In genomic region chr16:70386289-70386986, GRCh38 we compare ENCODE assay signal across 6 cellular contexts. TPM values are rescaled to one million over a fixed set of nuclear protein-coding genes. Genes with fewer than 3 reads are reported as not detected.
DNase-seq lines count a peak whose midpoint lies in the region; ATAC-seq and TF ChIP-seq lines count a peak whose summit lies in the region.
"Not testable (repeated sequence)": the region's sequence is repeated elsewhere in the genome, so short reads cannot be mapped to it uniquely, and the experiment has no call there.

No MANE protein-coding gene starts in this region.

- ATAC-seq in Right ventricle myocardium inferior (peak; percentile 28), heart left ventricle (peak; percentile 11 to 58 (median 36)), gastrocnemius medialis (peak; percentile 70 to 72)
- not testable (repeated sequence) for ATAC-seq in right cardiac atrium

- CTCF ChIA-PET in HEK293 (lab: Yijun Ruan, JAX), result interaction anchor here (0.7 kb wide), 1 partner anchor 8 kb away, joined by 4 read pairs; no protein-coding TSS in a partner anchor

- H3K27ac ChIP-seq in HEK293 (ENCODE audit: extremely low read depth, low read depth, low read length), result not testable (repeated sequence)
- H3K27ac ChIP-seq in heart left ventricle, result peak overlapping the region in 10 of 12 donors; percentile 17 to 80 (median 68)
- peak overlapping the region; percentile 63 for H3K27ac ChIP-seq in left ventricle myocardium inferior (replicated peaks)
- H3K27ac ChIP-seq in right cardiac atrium (ENCODE audit: low read length), result peak overlapping the region; percentile 53
- H3K27ac ChIP-seq in gastrocnemius medialis, result peak overlapping the region; percentile 82 to 96 (median 88)

- DNase-seq in Right ventricle myocardium inferior (ENCODE audit: missing footprints); right cardiac atrium: not testable (repeated sequence)
- DNase-seq in heart left ventricle (peak in 4 of 5 donors; percentile 25 to 64 (median 43)), left ventricle myocardium inferior (peak; percentile 25), gastrocnemius medialis (peak; percentile 73 to 92)

- TF ChIP-seq POLR2A in heart left ventricle (IDR thresholded peaks at IDR 0.05), result not testable (repeated sequence)
- peak in 1 of 2 donors; percentile 23 for TF ChIP-seq POLR2A in gastrocnemius medialis (IDR thresholded peaks at IDR 0.05)

- in situ Hi-C loops in gastrocnemius medialis (cut with MboI; ENCODE audit: low sequenced_read_pairs in 4 of 4), result not testable (repeated sequence)

- not testable (repeated sequence) for H3K4me3 ChIP-seq in HEK293 (ENCODE audit: low read depth, low read length); heart left ventricle; left ventricle myocardium inferior; right cardiac atrium (ENCODE audit: low read length); gastrocnemius medialis

- TF ChIP-seq CTCF in HEK293 (tag by site-specific recombination; IDR thresholded peaks at IDR 0.05); heart left ventricle (IDR thresholded peaks at IDR 0.05); left ventricle myocardium inferior (IDR thresholded peaks at IDR 0.05; ENCODE audit: borderline replicate concordance); gastrocnemius medialis (IDR thresholded peaks at IDR 0.05 in 4 of 5, conservative IDR thresholded peaks at IDR 0.05 in 1 of 5): not testable (repeated sequence)

- WGBS in heart left ventricle, 4 donors, result 71 to 77% (median 73%) methylated on average over 18 to 20 of the region's 20 CpGs
- 83% methylated on average over 20 of the region's 20 CpGs for WGBS in right cardiac atrium

- H3K4me1 ChIP-seq in HEK293 (ENCODE audit: control insufficient read depth, insufficient read depth, low read length); left ventricle myocardium inferior; right cardiac atrium (ENCODE audit: control insufficient read depth, insufficient read depth, low read length): not testable (repeated sequence)
- H3K4me1 ChIP-seq in heart left ventricle, result peaks cover 0 to 17% (median 3%) of the 10 kb centered on the region in 12 donors
- H3K4me1 ChIP-seq in gastrocnemius medialis, result peaks cover 12 to 21% of the 10 kb centered on the region in 2 donors

- POLR2A ChIA-PET in HEK293 (lab: Yijun Ruan, JAX), result not testable (repeated sequence)

- H3K36me3 ChIP-seq in HEK293 (ENCODE audit: control insufficient read depth in 2 of 2, insufficient read depth in 1 of 2, low read length in 2 of 2), result peaks cover 3 to 33% of the 10 kb centered on the region in 2 experiments; a peak in 2 of 3 replicates
- peaks cover 0 to 58% (median 25%) of the 10 kb centered on the region in 9 donors for H3K36me3 ChIP-seq in heart left ventricle
- peaks cover 25% of the 10 kb centered on the region for H3K36me3 ChIP-seq in left ventricle myocardium inferior
- not testable (repeated sequence) for H3K36me3 ChIP-seq in gastrocnemius medialis

- not testable (repeated sequence) for H3K9me3 ChIP-seq in HEK293 (ENCODE audit: control insufficient read depth, insufficient read depth, low read depth, low read length); heart left ventricle; left ventricle myocardium inferior (replicated peaks); right cardiac atrium (ENCODE audit: control insufficient read depth, low read length); gastrocnemius medialis

- H3K27me3 ChIP-seq in heart left ventricle; left ventricle myocardium inferior (ENCODE audit: low read depth); right cardiac atrium (ENCODE audit: control insufficient read depth, insufficient read depth); gastrocnemius medialis: not testable (repeated sequence)

- intact Hi-C loops in Right ventricle myocardium inferior (cut with DNase I); heart left ventricle (cut with DNase I); gastrocnemius medialis (cut with DNase I; ENCODE audit: low total_unique reads): not testable (repeated sequence)
- intact Hi-C loops in left ventricle myocardium inferior (cut with micrococcal nuclease), result loop anchor here (10.0 kb wide), 1 partner anchor 48 kb away; the partner anchor contains the start of gene ST3GAL2
- intact Hi-C loops in right cardiac atrium (cut with DNase I), result loop anchor here in 2 of 4 donors (10.0 kb wide), 1 partner anchor 48 kb away; the partner anchor contains the start of gene ST3GAL2 (in 2 of the 2)

TF ChIP-seq in HEK293, 187 proteins besides CTCF, POLR2A, EP300 and RAD21:
- peak; percentile 73 for TF ChIP-seq KLF1 (tag by site-specific recombination; IDR thresholded peaks at IDR 0.05)

RNA-seq across cellular contexts. Expression of gene DDX19A, which starts 39.7 kb away (rescaled TPM):
- total RNA-seq in Right ventricle myocardium inferior (23.3 TPM), heart left ventricle (10 to 100 TPM; 19.9 to 32.0 (median 25.8) TPM), left ventricle myocardium inferior (27.1 TPM), right cardiac atrium (10 to 100 TPM; 23.0 to 26.2 (median 24.2) TPM), gastrocnemius medialis (100 to 1,000 TPM in 2 of 4 donors, 10 to 100 TPM in 2; 44.6 to 112 (median 88.1) TPM)
- polyA plus RNA-seq in heart left ventricle (10 to 100 TPM; 13.7 to 30.2 TPM), right cardiac atrium (18.4 TPM)

RNA-seq across cellular contexts. Expression of gene ST3GAL2, which starts 52.5 kb away (rescaled TPM):
- 25.6 TPM for total RNA-seq in Right ventricle myocardium inferior
- 10 to 100 TPM; 16.7 to 44.6 (median 20.1) TPM for total RNA-seq in heart left ventricle
- polyA plus RNA-seq in heart left ventricle, result 10 to 100 TPM in 1 of 2 donors, 1 to 10 TPM in 1; 8.4 to 23.7 TPM
- total RNA-seq in left ventricle myocardium inferior, result 22.3 TPM
- 10 to 100 TPM; 15.4 to 21.3 (median 19.9) TPM for total RNA-seq in right cardiac atrium
- 13.3 TPM for polyA plus RNA-seq in right cardiac atrium
- 10 to 100 TPM; 12.8 to 27.7 (median 22.1) TPM for total RNA-seq in gastrocnemius medialis
